In genomic region chr3:124887996-124888298, GRCh38 we compare ENCODE assay signal across 10 cellular contexts. TPM values are rescaled to one million over a fixed set of nuclear protein-coding genes. Genes with fewer than 3 reads are reported as not detected.
DNase-seq lines count a peak whose midpoint lies in the region; ATAC-seq, FAIRE-seq and TF ChIP-seq lines count a peak whose summit lies in the region.
"Had no signal": no experiment of that assay in that cellular context is flagged by ENCODE, and none has a peak within 500 bp of the region (broad histone marks: within the 10 kb centered on the region; RNA-seq: fewer than 3 reads in every experiment).

No MANE protein-coding gene starts in this region.

- H3K9me3 ChIP-seq in CD4-positive, CD25-positive, alpha-beta regulatory T cell (ENCODE audit: control insufficient read depth in 2 of 2, low read length in 2 of 2) = no peaks in the 10 kb centered on the region
- no peaks in the 10 kb centered on the region for H3K9me3 ChIP-seq in PC-3 (ENCODE audit: low read length)
- H3K9me3 ChIP-seq in H1 (ENCODE audit: insufficient read depth in 2 of 2, low read depth in 1 of 2, low read length in 1 of 2) = no peaks in the 10 kb centered on the region
- no peaks in the 10 kb centered on the region for H3K9me3 ChIP-seq in neural progenitor cell (ENCODE audit: low read depth)
- H3K9me3 ChIP-seq in aorta (ENCODE audit: control insufficient read depth, low read length) = no peaks in the 10 kb centered on the region
- H3K9me3 ChIP-seq in Peyer's patch = no peaks in the 10 kb centered on the region

- TF ChIP-seq POLR2A in H1 (IDR thresholded peaks at IDR 0.05; ENCODE audit: control extremely low read depth in 1 of 2, low read depth in 2 of 2, low read length in 2 of 2) = no peak
- no peak for TF ChIP-seq POLR2A in Peyer's patch (IDR thresholded peaks at IDR 0.05)

- H3K36me3 ChIP-seq in CD4-positive, CD25-positive, alpha-beta regulatory T cell (ENCODE audit: control insufficient read depth, insufficient read depth, low read length) = no peaks in the 10 kb centered on the region
- H3K36me3 ChIP-seq in PC-3 (ENCODE audit: low read depth, low read length) = no peaks in the 10 kb centered on the region
- no peaks in the 10 kb centered on the region for H3K36me3 ChIP-seq in H1 (ENCODE audit: control insufficient read depth in 2 of 4, insufficient read depth in 4 of 4, low read length in 3 of 4)
- no peaks in the 10 kb centered on the region for H3K36me3 ChIP-seq in neural progenitor cell
- H3K36me3 ChIP-seq in aorta (ENCODE audit: control insufficient read depth in 1 of 2, insufficient read depth in 2 of 2, low read length in 1 of 2) = no peaks in the 10 kb centered on the region
- no peaks in the 10 kb centered on the region for H3K36me3 ChIP-seq in Peyer's patch

- H2BK15ac ChIP-seq in H1 (ENCODE audit: low read length) = no peak overlapping the region

- H3F3A ChIP-seq in PC-3 (ENCODE audit: low read length, unreplicated experiment) (no peaks in the 10 kb centered on the region), neural progenitor cell (ENCODE audit: low read depth) (peaks cover 62% of the 10 kb centered on the region)

- BruUV-seq in PC-3 (replicated peaks; lab: Mats Ljungman, UMichigan) = no TSS peak

- peaks cover 20% of the 10 kb centered on the region for H3K79me2 ChIP-seq in PC-3 (ENCODE audit: low read length)
- peaks cover 0 to 28% of the 10 kb centered on the region in 2 experiments; a peak in 2 of 4 replicates for H3K79me2 ChIP-seq in H1 (ENCODE audit: control insufficient read depth in 1 of 2, insufficient read depth in 2 of 2, low read length in 2 of 2)
- peaks cover 25% of the 10 kb centered on the region for H3K79me2 ChIP-seq in neural progenitor cell (ENCODE audit: low read depth)

- TF ChIP-seq RAD21 in H1 (IDR thresholded peaks at IDR 0.05 in 1 of 2, conservative IDR thresholded peaks at IDR 0.05 in 1 of 2; ENCODE audit: low read depth in 2 of 2, low read length in 2 of 2) = no peak

- H3K9ac ChIP-seq in PC-3 (ENCODE audit: low read length) (peak overlapping the region; percentile 74; the same call in 1 of the 2 replicates), H1 (replicated peaks in 1 of 4; ENCODE audit: extremely low read depth in 1 of 4, low read depth in 3 of 4, low read length in 3 of 4) (peak overlapping the region in 1 of 4 experiments; percentile 71; a peak in 1 of 7 replicates), neural progenitor cell (no peak overlapping the region)

- intact Hi-C loops in PC-3 (cut with micrococcal nuclease) (loop anchor here (1.0 kb wide), 1 partner anchor 9 kb away; no protein-coding TSS in a partner anchor), aorta (cut with DNase I) (loop anchor here (5.0 kb wide), 2 partner anchors 41 to 106 kb away; no protein-coding TSS in a partner anchor)

- H2AFZ ChIP-seq in PC-3 (ENCODE audit: low read length) = no peak overlapping the region
- H2AFZ ChIP-seq in H1 (ENCODE audit: low read length) = no peak overlapping the region
- no peak overlapping the region for H2AFZ ChIP-seq in neural progenitor cell (replicated peaks)

- H3K18ac ChIP-seq in H1 (ENCODE audit: extremely low read depth, low read length) = 0 out of 2 replicates have a peak overlapping the region, but pooled peaks have one; percentile 17

- ATAC-seq in CD4-positive, CD25-positive, alpha-beta regulatory T cell (ENCODE audit: low read depth in 2 of 2) = no peak
- ATAC-seq in PC-3 = no peak
- no peak for ATAC-seq in aorta (ENCODE audit: low FRiP score)

- H3K4me2 ChIP-seq in PC-3 (ENCODE audit: low read length) (peak overlapping the region; percentile 98), H1 (ENCODE audit: insufficient read depth in 1 of 2, low read depth in 2 of 2, low read length in 2 of 2) (peak overlapping the region; percentile 81 to 93), neural progenitor cell (peak overlapping the region; percentile 83)

- H3K27ac Mint-ChIP-seq in CD4-positive, CD25-positive, alpha-beta regulatory T cell = no peak overlapping the region
- H3K27ac Mint-ChIP-seq in neural progenitor cell = peak overlapping the region; percentile 12

- no peak overlapping the region for H3K4ac ChIP-seq in H1 (replicated peaks; ENCODE audit: insufficient read length, low read depth, low read length)

- H3K4me3 ChIP-seq in CD4-positive, CD25-positive, alpha-beta regulatory T cell (ENCODE audit: low read depth, low read length) = no peak overlapping the region
- H3K4me3 ChIP-seq in PC-3 (ENCODE audit: low read length) (peak overlapping the region; percentile 83), H1 (ENCODE audit: extremely low read depth in 1 of 4, insufficient read depth in 2 of 4, low read depth in 3 of 4, low read length in 4 of 4) (peak overlapping the region; percentile 52 to 88 (median 64); a peak in 6 of 8 replicates), neural progenitor cell (peak overlapping the region; percentile 95), aorta (ENCODE audit: low read length in 2 of 2) (no peak overlapping the region), Peyer's patch (peak overlapping the region in 2 of 4 donors; percentile 71 to 89)

- no peak overlapping the region for H3K56ac ChIP-seq in H1 (replicated peaks; ENCODE audit: insufficient read length, low read depth, low read length)

- no peak overlapping the region for H3K27ac ChIP-seq in CD4-positive, CD25-positive, alpha-beta regulatory T cell (ENCODE audit: insufficient read depth, low read length, poor library complexity, severe bottlenecking)
- H3K27ac ChIP-seq in PC-3 (ENCODE audit: low read length) = no peak overlapping the region
- H3K27ac ChIP-seq in H1 (ENCODE audit: low read depth, low read length) = no peak overlapping the region
- no peak overlapping the region for H3K27ac ChIP-seq in neural progenitor cell
- peak overlapping the region in 1 of 2 donors; percentile 41 for H3K27ac ChIP-seq in aorta (ENCODE audit: low read depth in 1 of 2, low read length in 2 of 2)
- H3K27ac ChIP-seq in Peyer's patch = peak overlapping the region in 1 of 4 donors; percentile 55

- 87% methylated on average over 10 of the region's 10 CpGs; no CpG with 5 or more reads in 1 of the 2 experiments for WGBS in H1 (ENCODE audit: extremely low coverage in 1 of 2, insufficient coverage in 1 of 2, insufficient read length in 1 of 2, insufficient replicate concordance in 2 of 2, low coverage in 1 of 2, low lambda C conversion rate in 2 of 2, missing lambda C conversion rate in 1 of 2), 2 experiments
- WGBS in aorta, 2 donors = 97 to 98% methylated on average over 10 of the region's 10 CpGs

- H3K79me1 ChIP-seq in H1 (ENCODE audit: low read depth, low read length) = no peaks in the 10 kb centered on the region

- peak overlapping the region; percentile 96 for H2BK5ac ChIP-seq in H1 (ENCODE audit: low read depth, low read length)

- H3K9me2 ChIP-seq in PC-3 (replicated peaks; ENCODE audit: low read length) = no peaks in the 10 kb centered on the region

- H2BK12ac ChIP-seq in H1 (ENCODE audit: low read depth, low read length) = peak overlapping the region; percentile 99; the same call in 1 of the 2 replicates

- peak overlapping the region; percentile 27 to 88 (median 76) for H3K4me3 Mint-ChIP-seq in CD4-positive, CD25-positive, alpha-beta regulatory T cell
- H3K4me3 Mint-ChIP-seq in neural progenitor cell = peak overlapping the region; percentile 84

- peaks cover 5% of the 10 kb centered on the region for H3K23me2 ChIP-seq in H1 (ENCODE audit: low read depth, low read length)

- no peak for FAIRE-seq in H1 (lab: Jason Lieb, UNC)
- FAIRE-seq: colon had no signal

- no peaks in the 10 kb centered on the region for H4K20me1 ChIP-seq in PC-3 (ENCODE audit: low read length)
- H4K20me1 ChIP-seq in H1 (replicated peaks in 1 of 2; ENCODE audit: control insufficient read depth in 1 of 2, insufficient read depth in 2 of 2, low read length in 2 of 2) = no peaks in the 10 kb centered on the region
- peaks cover 19% of the 10 kb centered on the region for H4K20me1 ChIP-seq in neural progenitor cell (ENCODE audit: low read depth)

- CTCF ChIA-PET in PC-3 (lab: Charles Lee) (interaction anchor here (1.0 kb wide), 1 partner anchor 101 kb away, joined by 3 read pairs; no protein-coding TSS in a partner anchor), H1 (lab: Charles Lee; ENCODE audit: partially characterized antibody) (interaction anchor here (1.4 to 2.4 kb wide), 4 partner anchors 26 to 127 kb away, joined by 5 to 10 read pairs (median 6); no protein-coding TSS in a partner anchor)

- no peak overlapping the region for H2BK120ac ChIP-seq in H1 (replicated peaks; ENCODE audit: low read depth, low read length)

- no peak for TF ChIP-seq EP300 in H1 (IDR thresholded peaks at IDR 0.05; ENCODE audit: borderline replicate concordance in 1 of 2, low read depth in 2 of 2, low read length in 2 of 2)

- no peaks in the 10 kb centered on the region for H3K36me3 Mint-ChIP-seq in CD4-positive, CD25-positive, alpha-beta regulatory T cell
- H3K36me3 Mint-ChIP-seq in neural progenitor cell = no peaks in the 10 kb centered on the region

- H3K14ac ChIP-seq in H1 (ENCODE audit: insufficient read length) = no peak overlapping the region

- H3K27me3 ChIP-seq in CD4-positive, CD25-positive, alpha-beta regulatory T cell (ENCODE audit: control insufficient read depth, insufficient read depth, low read length) = peaks cover 15% of the 10 kb centered on the region
- H3K27me3 ChIP-seq in PC-3 (ENCODE audit: low read length) (no peaks in the 10 kb centered on the region), H1 (replicated peaks in 1 of 4; ENCODE audit: control insufficient read depth in 3 of 4, extremely low read depth in 1 of 4, insufficient read depth in 3 of 4, low read length in 3 of 4) (no peaks in the 10 kb centered on the region), neural progenitor cell (peaks cover 10% of the 10 kb centered on the region), aorta (ENCODE audit: control insufficient read depth in 1 of 2, insufficient read depth in 2 of 2, low read length in 1 of 2) (no peaks in the 10 kb centered on the region), Peyer's patch (no peaks in the 10 kb centered on the region)

- peaks cover 6% of the 10 kb centered on the region for H3K4me1 ChIP-seq in CD4-positive, CD25-positive, alpha-beta regulatory T cell (ENCODE audit: control insufficient read depth, insufficient read depth, low read length, poor library complexity, severe bottlenecking)
- H3K4me1 ChIP-seq in PC-3 (ENCODE audit: insufficient read depth, low read length) = peaks cover 30% of the 10 kb centered on the region
- peaks cover 4 to 34% (median 26%) of the 10 kb centered on the region in 4 experiments for H3K4me1 ChIP-seq in H1 (replicated peaks in 1 of 4; ENCODE audit: control insufficient read depth in 3 of 4, insufficient read depth in 4 of 4, low read length in 3 of 4)
- H3K4me1 ChIP-seq in neural progenitor cell = peaks cover 41% of the 10 kb centered on the region
- H3K4me1 ChIP-seq in aorta (ENCODE audit: control insufficient read depth in 1 of 2, insufficient read depth in 2 of 2, low read length in 2 of 2) = peaks cover 1 to 3% of the 10 kb centered on the region in 2 donors
- peaks cover 0 to 12% (median 0%) of the 10 kb centered on the region in 4 donors for H3K4me1 ChIP-seq in Peyer's patch

- H3K9me3 Mint-ChIP-seq in CD4-positive, CD25-positive, alpha-beta regulatory T cell = peaks cover 0 to 2% (median 0%) of the 10 kb centered on the region in 7 donors
- H3K9me3 Mint-ChIP-seq in neural progenitor cell = no peaks in the 10 kb centered on the region

- POLR2A ChIA-PET in PC-3 (lab: Charles Lee; ENCODE audit: unreplicated experiment) (no interaction called here), H1 (lab: Charles Lee; ENCODE audit: partially characterized antibody) (interaction anchor here (1.4 to 3.6 kb wide), 6 partner anchors 8 to 44 kb away, joined by 3 to 18 read pairs (median 9); no protein-coding TSS in a partner anchor)

- H4K5ac ChIP-seq in H1 (ENCODE audit: insufficient read length, low read depth, low read length) = no peak overlapping the region

- no peak overlapping the region for H3K23ac ChIP-seq in H1 (ENCODE audit: insufficient read length)

- TF ChIP-seq CTCF in PC-3 (conservative IDR thresholded peaks at IDR 0.05; ENCODE audit: low read depth, low read length) (no peak), H1 (IDR thresholded peaks at IDR 0.05; ENCODE audit: control extremely low read depth in 1 of 3, insufficient read depth in 1 of 3, low read depth in 1 of 3, low read length in 3 of 3) (no peak), neural progenitor cell (IDR thresholded peaks at IDR 0.05) (no peak), Peyer's patch (IDR thresholded peaks at IDR 0.05) (no peak)

- no peak overlapping the region for H4K91ac ChIP-seq in H1 (replicated peaks; ENCODE audit: insufficient read length, low read length)

- no peak for DNase-seq in CD4-positive, CD25-positive, alpha-beta regulatory T cell
- DNase-seq in PC-3 = no peak
- no peak for DNase-seq in H1 (ENCODE audit: low read depth in 1 of 2, low spot score in 2 of 2)
- DNase-seq in neural progenitor cell (ENCODE audit: low spot score) = no peak
- DNase-seq in aorta = no peak
- DNase-seq in NCI-H146 (lab: John Stamatoyannopoulos, UW) = no peak
- no peak for DNase-seq in Peyer's patch
- no peak for DNase-seq in superior temporal gyrus (ENCODE audit: extremely low spot score)
- DNase-seq: NCI-H187 treated with DMSO at 0.1 percent for 48 hours had no signal

- no peak overlapping the region for H4K8ac ChIP-seq in H1 (ENCODE audit: extremely low read depth, insufficient read depth, low read length)

- peaks cover 69% of the 10 kb centered on the region for H3K27me3 Mint-ChIP-seq in CD4-positive, CD25-positive, alpha-beta regulatory T cell
- H3K27me3 Mint-ChIP-seq in neural progenitor cell (ENCODE audit: insufficient read depth, low read depth) = peaks cover 20% of the 10 kb centered on the region

- no peak overlapping the region; the same call in 1 of the 2 replicates for H2AK5ac ChIP-seq in H1 (ENCODE audit: low read depth, low read length)

- H2BK20ac ChIP-seq in H1 (ENCODE audit: low read length) = no peak overlapping the region

- H3K4me1 Mint-ChIP-seq in CD4-positive, CD25-positive, alpha-beta regulatory T cell = peaks cover 0 to 14% (median 4%) of the 10 kb centered on the region in 4 donors
- H3K4me1 Mint-ChIP-seq in neural progenitor cell = peaks cover 44% of the 10 kb centered on the region

RNA-seq across cellular contexts. Expression of gene ITGB5, which starts 0.8 kb away (rescaled TPM):
- 4.5 TPM for total RNA-seq in CD4-positive, CD25-positive, alpha-beta regulatory T cell
- polyA plus RNA-seq in CD4-positive, CD25-positive, alpha-beta regulatory T cell = under 1 TPM in 3 of 4 donors, not detected in 1; 0.15 to 0.21 (median 0.18) TPM
- total RNA-seq in PC-3 (2014; rRNA removed) = 67.2 and 89.4 TPM in 2 replicates
- total RNA-seq in H1 (2021; fragmentation: NEBNext Ultra II Directional; extraction: Animal tissue kit (Norgen Biotek cat#: 25700)) = 251 and 268 TPM in 2 replicates
- 101 and 166 TPM in 2 replicates for polyA plus RNA-seq in H1 (2011; rRNA removed)
- 165 TPM for polyA plus RNA-seq in H1 (2011; cell fraction: cytosol; rRNA removed)
- polyA plus RNA-seq in H1 (2011; cell fraction: nucleus; rRNA removed) = 201 TPM
- 128 to 150 TPM (median 139 TPM) in 4 replicates for polyA plus RNA-seq in H1 (2012, experiment 1 of 2)
- polyA plus RNA-seq in H1 (2012, experiment 2 of 2) = 74.9 TPM
- 153 TPM for polyA plus RNA-seq in H1 (2013, experiment 1 of 2)
- polyA plus RNA-seq in H1 (2013, experiment 2 of 2) = 169 TPM
- polyA minus RNA-seq in H1 (2011; rRNA and poly(A)+ RNA removed) = 192 and 250 TPM in 2 replicates
- polyA minus RNA-seq in H1 (2011; cell fraction: cytosol; rRNA and poly(A)+ RNA removed) = 114 TPM
- 84.4 TPM for polyA minus RNA-seq in H1 (2011; cell fraction: nucleus; rRNA and poly(A)+ RNA removed)
- 55.8 and 108 TPM in 2 replicates for total RNA-seq in neural progenitor cell (ENCODE audit: low replicate concordance)
- total RNA-seq in aorta = 100 to 1,000 TPM; 332 to 369 TPM
- polyA plus RNA-seq in aorta = 100 to 1,000 TPM; 101 to 251 TPM
- total RNA-seq in Peyer's patch = 100 to 1,000 TPM in 3 of 4 donors, 10 to 100 TPM in 1; 79.5 to 143 (median 132) TPM

RNA-seq across cellular contexts. Expression of gene MUC13, which starts 46.6 kb away (rescaled TPM):
- 0.49 TPM for total RNA-seq in CD4-positive, CD25-positive, alpha-beta regulatory T cell
- polyA plus RNA-seq in CD4-positive, CD25-positive, alpha-beta regulatory T cell = not detected
- total RNA-seq in PC-3 (2014; rRNA removed) (0.04 TPM in 1 of 2 replicates, not detected in the other), neural progenitor cell (ENCODE audit: low replicate concordance) (not detected in 2 replicates), aorta (under 1 TPM in 1 of 2 donors, not detected in 1; 0.18 TPM), Peyer's patch (100 to 1,000 TPM in 3 of 4 donors, 10 to 100 TPM in 1; 14.0 to 612 (median 512) TPM)
- total RNA-seq in H1 (2021; fragmentation: NEBNext Ultra II Directional; extraction: Animal tissue kit (Norgen Biotek cat#: 25700)) = not detected in 2 replicates
- polyA plus RNA-seq in H1 (2011; rRNA removed) (not detected in 2 replicates), aorta (10 to 100 TPM in 1 of 2 donors, under 1 TPM in 1; 0.54 to 16.5 TPM)
- polyA plus RNA-seq in H1 (2011; cell fraction: cytosol; rRNA removed) = not detected
- not detected for polyA plus RNA-seq in H1 (2011; cell fraction: nucleus; rRNA removed)
- not detected in 4 replicates for polyA plus RNA-seq in H1 (2012, experiment 1 of 2)
- not detected for polyA plus RNA-seq in H1 (2012, experiment 2 of 2)
- polyA plus RNA-seq in H1 (2013, experiment 1 of 2) = not detected
- not detected for polyA plus RNA-seq in H1 (2013, experiment 2 of 2)
- not detected in 2 replicates for polyA minus RNA-seq in H1 (2011; rRNA and poly(A)+ RNA removed)
- polyA minus RNA-seq in H1 (2011; cell fraction: cytosol; rRNA and poly(A)+ RNA removed) = not detected
- not detected for polyA minus RNA-seq in H1 (2011; cell fraction: nucleus; rRNA and poly(A)+ RNA removed)

Comparison
In these comparisons a context has a peak if more than half of its experiments do, and no peak if none do; other contexts are left out.
1. H3K4me3 ChIP-seq: peak in PC-3 (single experiment), H1 (4 of 4) and neural progenitor cell (single experiment); none in CD4-positive, CD25-positive, alpha-beta regulatory T cell (single experiment) and aorta (0 of 2).
2. RNA of gene ITGB5, which starts 0.8 kb away (total RNA-seq): 332 to 369 TPM in aorta, 251 to 268 TPM in H1, 79.5 to 143 TPM in Peyer's patch, 67.2 to 89.4 TPM in PC-3 and 55.8 to 108 TPM in neural progenitor cell; 4.5 TPM in CD4-positive, CD25-positive, alpha-beta regulatory T cell (single experiment); every median in the first group is over 10 times any median in the second.
3. RNA of gene MUC13, which starts 46.6 kb away (total RNA-seq): 14.0 to 612 TPM in Peyer's patch; 0.49 TPM in CD4-positive, CD25-positive, alpha-beta regulatory T cell (single experiment), 0.18 TPM in aorta, 0.04 TPM in PC-3, not detected in H1 and not detected in neural progenitor cell; every median in the first group is over 10 times any median in the second.
4. Peak in every context shown above with its lines, with median percentiles within 50 percentile points of each other: H3K4me2 ChIP-seq.